Comparison of ENCODE assay signal across 20 cellular contexts in genomic region chr9:127029548-127029947, GRCh38.
"Had no signal": no experiment of that assay in that cellular context is flagged by ENCODE, and none has a peak within 500 bp of the region (broad histone marks: within the 10 kb centered on the region; RNA-seq: fewer than 3 reads in every experiment).

No MANE protein-coding gene starts in this region.

- H3K27ac ChIP-seq: HL-60 had no signal

- DNase-seq: KBM-7, MV-4-11, NCI-H1048, NCI-H1105, NCI-H1417, NCI-H1436 treated with DMSO at 0.1 percent for 48 hours, NCI-H1694, NCI-H187 treated with DMSO at 0.1 percent for 48 hours, NCI-H2081, NCI-H2107, NCI-H226, NCI-H446, NCI-H510A, NCI-H524 treated with DMSO at 0.1 percent for 48 hours, NCI-H69, NCI-H774, RPMI8226, SHP77, SK-N-SH had no signal
